1 cellular context compared by ENCODE assay signal in the genomic region with DNA sequence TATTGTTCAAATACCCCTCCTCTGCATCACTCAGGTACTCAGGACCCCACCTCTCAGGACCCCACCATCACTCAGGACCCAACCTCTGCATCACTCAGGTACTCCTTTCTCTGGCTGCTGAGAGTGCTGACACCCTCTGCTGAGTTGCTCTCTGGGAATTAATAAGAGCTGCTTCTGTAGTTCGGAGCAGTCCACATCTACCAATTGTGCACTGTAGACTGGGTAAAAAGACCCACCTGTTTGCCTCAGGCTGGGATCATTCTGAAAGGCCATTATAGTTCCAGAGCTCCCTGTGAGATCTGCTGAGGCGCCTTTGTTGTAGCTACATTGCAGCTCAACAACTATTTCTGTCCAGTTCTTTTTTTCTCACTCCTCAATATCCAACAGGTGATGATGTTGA.
TF ChIP-seq lines count a peak whose summit lies in the region.

No MANE protein-coding gene starts in this region.

TF ChIP-seq in IMR-90, 13 proteins besides CTCF, POLR2A, EP300 and RAD21:
- TF ChIP-seq CEBPB (IDR thresholded peaks at IDR 0.05; ENCODE audit: low read depth, low read length), result no peak
- TF ChIP-seq RFX5 (IDR thresholded peaks at IDR 0.05; ENCODE audit: low read depth, low read length), result no peak
- TF ChIP-seq MXI1 (IDR thresholded peaks at IDR 0.05; ENCODE audit: borderline replicate concordance, low read depth, low read length), result no peak
- no peak for TF ChIP-seq SMC3 (IDR thresholded peaks at IDR 0.05; ENCODE audit: low read depth, low read length)
- no peak for TF ChIP-seq MAZ (IDR thresholded peaks at IDR 0.05; ENCODE audit: borderline replicate concordance, low read depth, low read length)
- TF ChIP-seq MAFK (IDR thresholded peaks at IDR 0.05; ENCODE audit: low read depth, low read length), result no peak
- no peak for TF ChIP-seq FOS (IDR thresholded peaks at IDR 0.05; ENCODE audit: low read depth, low read length)
- TF ChIP-seq RCOR1 (IDR thresholded peaks at IDR 0.05; ENCODE audit: insufficient replicate concordance, low read length), result no peak
- TF ChIP-seq NFE2L2 (IDR thresholded peaks at IDR 0.05; ENCODE audit: low read depth, low read length), result no peak
- TF ChIP-seq, protein P1, sequence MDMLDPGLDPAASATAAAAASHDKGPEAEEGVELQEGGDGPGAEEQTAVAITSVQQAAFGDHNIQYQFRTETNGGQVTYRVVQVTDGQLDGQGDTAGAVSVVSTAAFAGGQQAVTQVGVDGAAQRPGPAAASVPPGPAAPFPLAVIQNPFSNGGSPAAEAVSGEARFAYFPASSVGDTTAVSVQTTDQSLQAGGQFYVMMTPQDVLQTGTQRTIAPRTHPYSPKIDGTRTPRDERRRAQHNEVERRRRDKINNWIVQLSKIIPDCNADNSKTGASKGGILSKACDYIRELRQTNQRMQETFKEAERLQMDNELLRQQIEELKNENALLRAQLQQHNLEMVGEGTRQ (IDR thresholded peaks at IDR 0.05; ENCODE audit: low read depth, low read length), result no peak
- no peak for TF ChIP-seq CHD1 (IDR thresholded peaks at IDR 0.05; ENCODE audit: low read depth, low read length)
- TF ChIP-seq BHLHE40 (IDR thresholded peaks at IDR 0.05; ENCODE audit: low read depth, low read length), result no peak
- TF ChIP-seq, protein P2, sequence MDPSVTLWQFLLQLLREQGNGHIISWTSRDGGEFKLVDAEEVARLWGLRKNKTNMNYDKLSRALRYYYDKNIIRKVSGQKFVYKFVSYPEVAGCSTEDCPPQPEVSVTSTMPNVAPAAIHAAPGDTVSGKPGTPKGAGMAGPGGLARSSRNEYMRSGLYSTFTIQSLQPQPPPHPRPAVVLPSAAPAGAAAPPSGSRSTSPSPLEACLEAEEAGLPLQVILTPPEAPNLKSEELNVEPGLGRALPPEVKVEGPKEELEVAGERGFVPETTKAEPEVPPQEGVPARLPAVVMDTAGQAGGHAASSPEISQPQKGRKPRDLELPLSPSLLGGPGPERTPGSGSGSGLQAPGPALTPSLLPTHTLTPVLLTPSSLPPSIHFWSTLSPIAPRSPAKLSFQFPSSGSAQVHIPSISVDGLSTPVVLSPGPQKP (IDR thresholded peaks at IDR 0.05; ENCODE audit: borderline replicate concordance, low read depth, low read length), result no peak
